ENCODE assay signal across 12 cellular contexts in genomic region chr19:4580021-4580901, GRCh38. TPM values are rescaled to one million over a fixed set of nuclear protein-coding genes. Genes with fewer than 3 reads are reported as not detected.
A peak's percentile ranks its signal among the peaks of the same experiment; 100 is the strongest.
DNase-seq lines count a peak whose midpoint lies in the region; ATAC-seq, FAIRE-seq and TF ChIP-seq lines count a peak whose summit lies in the region.
"Had no signal": no experiment of that assay in that cellular context is flagged by ENCODE, and none has a peak within 500 bp of the region (broad histone marks: within the 10 kb centered on the region; RNA-seq: fewer than 3 reads in every experiment).

No MANE protein-coding gene starts in this region.

- H3K79me2 ChIP-seq in KMS-11 (ENCODE audit: insufficient read depth, low read depth) = no peaks in the 10 kb centered on the region
- peaks cover 0 to 16% of the 10 kb centered on the region in 2 experiments; a peak in 1 of 4 replicates for H3K79me2 ChIP-seq in H1 (ENCODE audit: control insufficient read depth in 1 of 2, insufficient read depth in 2 of 2, low read length in 2 of 2)
- peaks cover 40% of the 10 kb centered on the region for H3K79me2 ChIP-seq in neural progenitor cell (ENCODE audit: low read depth)

- TF ChIP-seq EP300 in H1 (IDR thresholded peaks at IDR 0.05; ENCODE audit: borderline replicate concordance in 1 of 2, low read depth in 2 of 2, low read length in 2 of 2) (no peak), gastroesophageal sphincter (IDR thresholded peaks at IDR 0.05) (no peak)

- H2BK120ac ChIP-seq in H1 (replicated peaks; ENCODE audit: low read depth, low read length) = no peak overlapping the region

- TF ChIP-seq POLR2A in H1 (IDR thresholded peaks at IDR 0.05; ENCODE audit: control extremely low read depth in 1 of 2, low read depth in 2 of 2, low read length in 2 of 2) = no peak
- TF ChIP-seq POLR2A in gastroesophageal sphincter (IDR thresholded peaks at IDR 0.05) = no peak

- peak overlapping the region; percentile 89 for H3K4me3 Mint-ChIP-seq in neural progenitor cell
- H3K4me3 Mint-ChIP-seq: activated T-helper 1 cell treated with anti-CD3 and anti-CD28 coated beads, Interleukin-12 subunit alpha, Interleukin-12 subunit beta, Interleukin-2, Interleukin-4 antibody, amounts not matched to agents 30 ng/mL and 10 ng/mL and 1 ng/mL, durations not matched to agents 14 hours and 24 hours and 36 hours had no signal

- no peaks in the 10 kb centered on the region for H3K9me3 Mint-ChIP-seq in neural progenitor cell
- H3K9me3 Mint-ChIP-seq: activated T-helper 1 cell treated with anti-CD3 and anti-CD28 coated beads, Interleukin-12 subunit alpha, Interleukin-12 subunit beta, Interleukin-2, Interleukin-4 antibody, amounts not matched to agents 30 ng/mL and 10 ng/mL and 1 ng/mL, durations not matched to agents 14 hours and 24 hours and 36 hours had no signal

- H3K14ac ChIP-seq in H1 (ENCODE audit: insufficient read length) = no peak overlapping the region

- TF ChIP-seq CTCF in BJ (IDR thresholded peaks at IDR 0.05; ENCODE audit: insufficient read depth, low read depth, low read length) (0 out of 2 replicates have a peak, but pooled peaks have one; percentile 8), KMS-11 (conservative IDR thresholded peaks at IDR 0.05; ENCODE audit: low read depth, low read length) (peak; percentile 22; the same call in 1 of the 2 replicates), H1 (IDR thresholded peaks at IDR 0.05; ENCODE audit: control extremely low read depth in 1 of 3, insufficient read depth in 1 of 3, low read depth in 1 of 3, low read length in 3 of 3) (peak; percentile 57 to 62 (median 59)), neural progenitor cell (IDR thresholded peaks at IDR 0.05) (peak; percentile 63), gastroesophageal sphincter (IDR thresholded peaks at IDR 0.05) (no peak)

- no peak overlapping the region for H4K5ac ChIP-seq in H1 (ENCODE audit: insufficient read length, low read depth, low read length)

- WGBS in H1 (ENCODE audit: extremely low coverage in 1 of 2, insufficient coverage in 1 of 2, insufficient read length in 1 of 2, insufficient replicate concordance in 2 of 2, low coverage in 1 of 2, low lambda C conversion rate in 2 of 2, missing lambda C conversion rate in 1 of 2), 2 experiments = 5% methylated on average over 23 of the region's 50 CpGs; no CpG with 5 or more reads in 1 of the 2 experiments
- 20% methylated on average over 1 of the region's 50 CpGs; no CpG with 5 or more reads in 1 of the 2 donors for WGBS in gastroesophageal sphincter (ENCODE audit: low coverage in 1 of 2), 2 donors

- no peak for DNase-seq in BJ (ENCODE audit: low read depth)
- DNase-seq in H1 (ENCODE audit: low read depth in 1 of 2, low spot score in 2 of 2) = peak in 1 of 2 experiments; percentile 85
- peak; percentile 78 for DNase-seq in neural progenitor cell (ENCODE audit: low spot score)
- no peak for DNase-seq in activated CD4-positive, CD25-positive, alpha-beta regulatory T cell (lab: John Stamatoyannopoulos, UW)
- DNase-seq in mesenteric fat pad (ENCODE audit: low spot score) = no peak
- DNase-seq: NCI-H524 treated with DMSO at 0.1 percent for 48 hours had no signal

- H2AFZ ChIP-seq in KMS-11 (ENCODE audit: low read depth) = no peak overlapping the region
- no peak overlapping the region for H2AFZ ChIP-seq in H1 (ENCODE audit: low read length)
- H2AFZ ChIP-seq in neural progenitor cell (replicated peaks) = no peak overlapping the region

- H3K4me1 ChIP-seq in KMS-11 (ENCODE audit: low read depth, poor library complexity, severe bottlenecking) (peaks cover 8% of the 10 kb centered on the region), H1 (replicated peaks in 1 of 4; ENCODE audit: control insufficient read depth in 3 of 4, insufficient read depth in 4 of 4, low read length in 3 of 4) (peaks cover 3 to 13% (median 9%) of the 10 kb centered on the region in 4 experiments), neural progenitor cell (peaks cover 11% of the 10 kb centered on the region), gastroesophageal sphincter (peaks cover 0 to 47% (median 13%) of the 10 kb centered on the region in 3 donors)

- no peak overlapping the region for H3K27ac Mint-ChIP-seq in neural progenitor cell
- H3K27ac Mint-ChIP-seq: activated T-helper 1 cell treated with anti-CD3 and anti-CD28 coated beads, Interleukin-12 subunit alpha, Interleukin-12 subunit beta, Interleukin-2, Interleukin-4 antibody, amounts not matched to agents 30 ng/mL and 10 ng/mL and 1 ng/mL, durations not matched to agents 14 hours and 24 hours and 36 hours had no signal

- peak in 1 of 2 experiments; percentile 45; a peak in 2 of 4 replicates for TF ChIP-seq RAD21 in H1 (IDR thresholded peaks at IDR 0.05 in 1 of 2, conservative IDR thresholded peaks at IDR 0.05 in 1 of 2; ENCODE audit: low read depth in 2 of 2, low read length in 2 of 2)

- ATAC-seq in GM21390 (IDR thresholded peaks at IDR 0.05; ENCODE audit: unreplicated experiment) (no peak), gastroesophageal sphincter (no peak)

- FAIRE-seq in H1 (lab: Jason Lieb, UNC) = no peak

- no peaks in the 10 kb centered on the region for H3K9me3 ChIP-seq in H1 (ENCODE audit: insufficient read depth in 2 of 2, low read depth in 1 of 2, low read length in 1 of 2)
- H3K9me3 ChIP-seq in neural progenitor cell (ENCODE audit: low read depth) = no peaks in the 10 kb centered on the region
- no peaks in the 10 kb centered on the region for H3K9me3 ChIP-seq in gastroesophageal sphincter

- H3K9ac ChIP-seq in KMS-11 = no peak overlapping the region
- peak overlapping the region in 1 of 4 experiments; percentile 67; a peak in 1 of 7 replicates for H3K9ac ChIP-seq in H1 (replicated peaks in 1 of 4; ENCODE audit: extremely low read depth in 1 of 4, low read depth in 3 of 4, low read length in 3 of 4)
- peak overlapping the region; percentile 45 for H3K9ac ChIP-seq in neural progenitor cell

- CTCF ChIA-PET in BJ (lab: Yijun Ruan, JAX) = interaction anchor here (0.6 to 3.0 kb wide), 5 partner anchors 10 to 448 kb away, joined by 3 to 11 read pairs (median 4); no protein-coding TSS in a partner anchor
- CTCF ChIA-PET in H1 (lab: Charles Lee; ENCODE audit: partially characterized antibody) = interaction anchor here (0.8 to 7.0 kb wide), 18 partner anchors 9 to 76 kb away, joined by 3 to 83 read pairs (median 4); no protein-coding TSS in a partner anchor

- H3K4me1 Mint-ChIP-seq in neural progenitor cell = peaks cover 36% of the 10 kb centered on the region

- POLR2A ChIA-PET in BJ (lab: Charles Lee) = no interaction called here
- POLR2A ChIA-PET in H1 (lab: Charles Lee; ENCODE audit: partially characterized antibody) = interaction anchor here (0.7 to 1.0 kb wide), 2 partner anchors 9 kb away, joined by 3 read pairs; no protein-coding TSS in a partner anchor

- H3K23ac ChIP-seq in H1 (ENCODE audit: insufficient read length) = no peak overlapping the region

- no peak overlapping the region; the same call in 1 of the 2 replicates for H3K18ac ChIP-seq in H1 (ENCODE audit: extremely low read depth, low read length)

- no peak overlapping the region; the same call in 1 of the 2 replicates for H4K8ac ChIP-seq in H1 (ENCODE audit: extremely low read depth, insufficient read depth, low read length)

- H3K27me3 ChIP-seq in BJ (ENCODE audit: control insufficient read depth, insufficient read depth, low read length) (peaks cover 28% of the 10 kb centered on the region), KMS-11 (ENCODE audit: insufficient read depth, low read depth) (peaks cover 73% of the 10 kb centered on the region), H1 (replicated peaks in 1 of 4; ENCODE audit: control insufficient read depth in 3 of 4, extremely low read depth in 1 of 4, insufficient read depth in 3 of 4, low read length in 3 of 4) (peaks cover 0 to 11% (median 6%) of the 10 kb centered on the region in 4 experiments; a peak in 4 of 7 replicates), neural progenitor cell (peaks cover 12% of the 10 kb centered on the region), gastroesophageal sphincter (peaks cover 96% of the 10 kb centered on the region)

- no peak overlapping the region for H2AK5ac ChIP-seq in H1 (ENCODE audit: low read depth, low read length)

- H3K27ac ChIP-seq in KMS-11 (no peak overlapping the region), H1 (ENCODE audit: low read depth, low read length) (no peak overlapping the region), neural progenitor cell (no peak overlapping the region), gastroesophageal sphincter (peak overlapping the region in 2 of 4 donors; percentile 24 to 54)

- no peak overlapping the region for H2BK15ac ChIP-seq in H1 (ENCODE audit: low read length)

- no peak overlapping the region for H2BK20ac ChIP-seq in H1 (ENCODE audit: low read length)

- H3K4me2 ChIP-seq in KMS-11 = no peak overlapping the region
- H3K4me2 ChIP-seq in H1 (ENCODE audit: insufficient read depth in 1 of 2, low read depth in 2 of 2, low read length in 2 of 2) = peak overlapping the region; percentile 16 to 65
- H3K4me2 ChIP-seq in neural progenitor cell = peak overlapping the region; percentile 82

- no peaks in the 10 kb centered on the region for H3K36me3 Mint-ChIP-seq in neural progenitor cell

- H3F3A ChIP-seq in neural progenitor cell (ENCODE audit: low read depth) = peaks cover 69% of the 10 kb centered on the region

- peaks cover 6% of the 10 kb centered on the region; the same call in 1 of the 2 replicates for H3K79me1 ChIP-seq in H1 (ENCODE audit: low read depth, low read length)

- H3K4me3 ChIP-seq in BJ (ENCODE audit: low read depth, low read length) (no peak overlapping the region), KMS-11 (IDR thresholded peaks at IDR 0.05; ENCODE audit: insufficient read depth, low read depth, low read length) (no peak overlapping the region), H1 (ENCODE audit: extremely low read depth in 1 of 4, insufficient read depth in 2 of 4, low read depth in 3 of 4, low read length in 4 of 4) (peak overlapping the region; percentile 64 to 94 (median 73)), neural progenitor cell (peak overlapping the region; percentile 87), gastroesophageal sphincter (peak overlapping the region in 1 of 2 donors; percentile 47)
- H3K4me3 ChIP-seq: lung had no signal

- H2BK12ac ChIP-seq in H1 (ENCODE audit: low read depth, low read length) = no peak overlapping the region

- H2BK5ac ChIP-seq in H1 (ENCODE audit: low read depth, low read length) = no peak overlapping the region

- H4K20me1 ChIP-seq in KMS-11 (ENCODE audit: insufficient read depth) = no peaks in the 10 kb centered on the region
- peaks cover 7 to 22% of the 10 kb centered on the region in 2 experiments for H4K20me1 ChIP-seq in H1 (replicated peaks in 1 of 2; ENCODE audit: control insufficient read depth in 1 of 2, insufficient read depth in 2 of 2, low read length in 2 of 2)
- peaks cover 50% of the 10 kb centered on the region for H4K20me1 ChIP-seq in neural progenitor cell (ENCODE audit: low read depth)

- H3K56ac ChIP-seq in H1 (replicated peaks; ENCODE audit: insufficient read length, low read depth, low read length) = peak overlapping the region; percentile 26

- H4K91ac ChIP-seq in H1 (replicated peaks; ENCODE audit: insufficient read length, low read length) = peak overlapping the region; percentile 71

- H3K36me3 ChIP-seq in BJ (ENCODE audit: control insufficient read depth, insufficient read depth, low read length) = no peaks in the 10 kb centered on the region
- H3K36me3 ChIP-seq in KMS-11 (ENCODE audit: insufficient read depth) = no peaks in the 10 kb centered on the region
- no peaks in the 10 kb centered on the region; a peak in 1 of 8 replicates for H3K36me3 ChIP-seq in H1 (ENCODE audit: control insufficient read depth in 2 of 4, insufficient read depth in 4 of 4, low read length in 3 of 4)
- H3K36me3 ChIP-seq in neural progenitor cell = no peaks in the 10 kb centered on the region
- no peaks in the 10 kb centered on the region for H3K36me3 ChIP-seq in gastroesophageal sphincter

- H3K4ac ChIP-seq in H1 (replicated peaks; ENCODE audit: insufficient read length, low read depth, low read length) = no peak overlapping the region

- H3K23me2 ChIP-seq in H1 (ENCODE audit: low read depth, low read length) = peaks cover 7% of the 10 kb centered on the region; the same call in 1 of the 2 replicates

- H3K27me3 Mint-ChIP-seq in neural progenitor cell (ENCODE audit: insufficient read depth, low read depth) = peaks cover 21% of the 10 kb centered on the region

RNA-seq across cellular contexts. Expression of gene SEMA6B, which starts 20.8 kb away (rescaled TPM):
- polyA plus RNA-seq in BJ (2011; rRNA removed) (0.11 and 0.22 TPM in 2 replicates), H1 (2011; rRNA removed) (31.3 and 54.9 TPM in 2 replicates)
- 0.15 and 0.28 TPM in 2 replicates for polyA minus RNA-seq in BJ (2011; rRNA and poly(A)+ RNA removed)
- 54.4 and 56.7 TPM in 2 replicates for total RNA-seq in H1 (2021; fragmentation: NEBNext Ultra II Directional; extraction: Animal tissue kit (Norgen Biotek cat#: 25700))
- polyA plus RNA-seq in H1 (2011; cell fraction: cytosol; rRNA removed) = 41.1 TPM
- 64.3 TPM for polyA plus RNA-seq in H1 (2011; cell fraction: nucleus; rRNA removed)
- polyA plus RNA-seq in H1 (2012, experiment 1 of 2) = 24.6 to 51.9 TPM (median 43.4 TPM) in 4 replicates
- polyA plus RNA-seq in H1 (2012, experiment 2 of 2) = 38.5 TPM
- 38.5 TPM for polyA plus RNA-seq in H1 (2013, experiment 1 of 2)
- polyA plus RNA-seq in H1 (2013, experiment 2 of 2) = 37.7 TPM
- 36.8 and 59.4 TPM in 2 replicates for polyA minus RNA-seq in H1 (2011; rRNA and poly(A)+ RNA removed)
- 49.0 TPM for polyA minus RNA-seq in H1 (2011; cell fraction: cytosol; rRNA and poly(A)+ RNA removed)
- polyA minus RNA-seq in H1 (2011; cell fraction: nucleus; rRNA and poly(A)+ RNA removed) = 26.7 TPM
- total RNA-seq in neural progenitor cell (ENCODE audit: low replicate concordance) (22.6 and 82.3 TPM in 2 replicates), gastroesophageal sphincter (10 to 100 TPM in 1 of 4 donors, 1 to 10 TPM in 3; 2.0 to 12.4 (median 7.3) TPM), mesenteric fat pad (35.1 TPM)
- total RNA-seq: activated T-helper 1 cell treated with anti-CD3 and anti-CD28 coated beads, Interleukin-12 subunit alpha, Interleukin-12 subunit beta, Interleukin-2, Interleukin-4 antibody, amounts not matched to agents 30 ng/mL and 10 ng/mL and 1 ng/mL, durations not matched to agents 14 hours and 24 hours and 36 hours; T-helper 2 cell treated with Interferon-gamma antibody and Interleukin-4, amounts not matched to agents 100 ng/mL and 5 ng/mL, for 36 hours had no signal

RNA-seq across cellular contexts. Expression of gene LRG1, which starts 40.4 kb away (rescaled TPM):
- polyA plus RNA-seq in BJ (2011; rRNA removed) (0.02 TPM in 1 of 2 replicates, not detected in the other), H1 (2011; rRNA removed) (0.64 and 0.79 TPM in 2 replicates)
- polyA minus RNA-seq in BJ (2011; rRNA and poly(A)+ RNA removed) = not detected in 2 replicates
- total RNA-seq in H1 (2021; fragmentation: NEBNext Ultra II Directional; extraction: Animal tissue kit (Norgen Biotek cat#: 25700)) = 0.36 and 0.48 TPM in 2 replicates
- polyA plus RNA-seq in H1 (2011; cell fraction: cytosol; rRNA removed) = 0.48 TPM
- polyA plus RNA-seq in H1 (2011; cell fraction: nucleus; rRNA removed) = 0.34 TPM
- 0.28 to 1.1 TPM (median 0.51 TPM) in 4 replicates for polyA plus RNA-seq in H1 (2012, experiment 1 of 2)
- polyA plus RNA-seq in H1 (2012, experiment 2 of 2) = 0.50 TPM
- 1.3 TPM for polyA plus RNA-seq in H1 (2013, experiment 1 of 2)
- polyA plus RNA-seq in H1 (2013, experiment 2 of 2) = 1.2 TPM
- polyA minus RNA-seq in H1 (2011; rRNA and poly(A)+ RNA removed) = 0.13 and 0.22 TPM in 2 replicates
- polyA minus RNA-seq in H1 (2011; cell fraction: cytosol; rRNA and poly(A)+ RNA removed) = not detected
- 0.20 TPM for polyA minus RNA-seq in H1 (2011; cell fraction: nucleus; rRNA and poly(A)+ RNA removed)
- total RNA-seq in neural progenitor cell (ENCODE audit: low replicate concordance) (0.19 TPM in 1 of 2 replicates, not detected in the other), gastroesophageal sphincter (1 to 10 TPM in 2 of 4 donors, not detected in 2; 2.1 to 8.5 TPM), mesenteric fat pad (4.0 TPM)

RNA-seq across cellular contexts. Expression of gene PLIN5, which starts 45.2 kb away (rescaled TPM):
- polyA plus RNA-seq in BJ (2011; rRNA removed) (not detected in 2 replicates), H1 (2011; rRNA removed) (2.5 and 2.6 TPM in 2 replicates)
- polyA minus RNA-seq in BJ (2011; rRNA and poly(A)+ RNA removed) = not detected in 2 replicates
- 1.8 and 2.0 TPM in 2 replicates for total RNA-seq in H1 (2021; fragmentation: NEBNext Ultra II Directional; extraction: Animal tissue kit (Norgen Biotek cat#: 25700))
- polyA plus RNA-seq in H1 (2011; cell fraction: cytosol; rRNA removed) = 4.0 TPM
- 7.7 TPM for polyA plus RNA-seq in H1 (2011; cell fraction: nucleus; rRNA removed)
- polyA plus RNA-seq in H1 (2012, experiment 1 of 2) = 1.7 to 2.6 TPM (median 1.7 TPM) in 4 replicates
- polyA plus RNA-seq in H1 (2012, experiment 2 of 2) = 1.2 TPM
- polyA plus RNA-seq in H1 (2013, experiment 1 of 2) = 1.1 TPM
- 0.96 TPM for polyA plus RNA-seq in H1 (2013, experiment 2 of 2)
- 1.9 and 3.2 TPM in 2 replicates for polyA minus RNA-seq in H1 (2011; rRNA and poly(A)+ RNA removed)
- polyA minus RNA-seq in H1 (2011; cell fraction: cytosol; rRNA and poly(A)+ RNA removed) = 3.2 TPM
- polyA minus RNA-seq in H1 (2011; cell fraction: nucleus; rRNA and poly(A)+ RNA removed) = 6.3 TPM
- total RNA-seq in neural progenitor cell (ENCODE audit: low replicate concordance) (1.2 and 5.1 TPM in 2 replicates), gastroesophageal sphincter (10 to 100 TPM in 2 of 4 donors, 1 to 10 TPM in 1, under 1 TPM in 1; 0.49 to 24.3 (median 11.2) TPM), mesenteric fat pad (62.5 TPM)
- total RNA-seq: activated T-helper 1 cell treated with anti-CD3 and anti-CD28 coated beads, Interleukin-12 subunit alpha, Interleukin-12 subunit beta, Interleukin-2, Interleukin-4 antibody, amounts not matched to agents 30 ng/mL and 10 ng/mL and 1 ng/mL, durations not matched to agents 14 hours and 24 hours and 36 hours; T-helper 2 cell treated with Interferon-gamma antibody and Interleukin-4, amounts not matched to agents 100 ng/mL and 5 ng/mL, for 36 hours had no signal

RNA-seq across cellular contexts. Expression of gene TNFAIP8L1, which starts 59.1 kb away (rescaled TPM):
- polyA plus RNA-seq in BJ (2011; rRNA removed) (3.7 and 4.8 TPM in 2 replicates), H1 (2011; rRNA removed) (3.2 and 5.5 TPM in 2 replicates)
- 2.8 and 3.4 TPM in 2 replicates for polyA minus RNA-seq in BJ (2011; rRNA and poly(A)+ RNA removed)
- total RNA-seq in H1 (2021; fragmentation: NEBNext Ultra II Directional; extraction: Animal tissue kit (Norgen Biotek cat#: 25700)) = 5.9 and 6.1 TPM in 2 replicates
- polyA plus RNA-seq in H1 (2011; cell fraction: cytosol; rRNA removed) = 4.2 TPM
- polyA plus RNA-seq in H1 (2011; cell fraction: nucleus; rRNA removed) = 4.8 TPM
- polyA plus RNA-seq in H1 (2012, experiment 1 of 2) = 4.8 to 5.2 TPM (median 5.0 TPM) in 4 replicates
- 5.8 TPM for polyA plus RNA-seq in H1 (2012, experiment 2 of 2)
- 5.3 TPM for polyA plus RNA-seq in H1 (2013, experiment 1 of 2)
- polyA plus RNA-seq in H1 (2013, experiment 2 of 2) = 5.9 TPM
- 2.1 and 3.2 TPM in 2 replicates for polyA minus RNA-seq in H1 (2011; rRNA and poly(A)+ RNA removed)
- 2.3 TPM for polyA minus RNA-seq in H1 (2011; cell fraction: cytosol; rRNA and poly(A)+ RNA removed)
- polyA minus RNA-seq in H1 (2011; cell fraction: nucleus; rRNA and poly(A)+ RNA removed) = 3.2 TPM
- total RNA-seq in neural progenitor cell (ENCODE audit: low replicate concordance) (8.2 and 15.2 TPM in 2 replicates), gastroesophageal sphincter (10 to 100 TPM in 1 of 4 donors, 1 to 10 TPM in 3; 5.8 to 16.4 (median 7.0) TPM), mesenteric fat pad (6.9 TPM)

Comparison
In these comparisons a context has a peak if more than half of its experiments do, and no peak if none do; other contexts are left out.
1. H3K4me3 ChIP-seq: peak in H1 (4 of 4) and neural progenitor cell (single experiment); none in BJ (single experiment) and KMS-11 (single experiment).
2. CTCF ChIP-seq: peak in BJ (single experiment), KMS-11 (single experiment), H1 (3 of 3) and neural progenitor cell (single experiment); none in gastroesophageal sphincter (0 of 4).